In genomic region chr2:236631361-236632291, GRCh38 we compare ENCODE assay signal across 1 cellular context.
TF ChIP-seq lines count a peak whose summit lies in the region.

No MANE protein-coding gene starts in this region.

TF ChIP-seq in H1, 55 proteins besides CTCF, POLR2A, EP300 and RAD21 (continued from another document):
- TF ChIP-seq GTF2F1 (IDR thresholded peaks at IDR 0.05; ENCODE audit: borderline replicate concordance, low read depth, low read length) (no peak), POU5F1 (IDR thresholded peaks at IDR 0.05; ENCODE audit: low read depth, low read length) (no peak), JUN (IDR thresholded peaks at IDR 0.05; ENCODE audit: low read depth, low read length) (no peak), FOSL1 (IDR thresholded peaks at IDR 0.05; ENCODE audit: insufficient read depth, low read depth, low read length) (no peak), RXRA (IDR thresholded peaks at IDR 0.05; ENCODE audit: insufficient read depth, low read depth, low read length) (no peak), TEAD4 (IDR thresholded peaks at IDR 0.05; ENCODE audit: low read depth, low read length) (no peak), JUND (IDR thresholded peaks at IDR 0.05; ENCODE audit: low read length) (no peak), BCL11A (IDR thresholded peaks at IDR 0.05; ENCODE audit: low read depth in 2 of 2, low read length in 2 of 2) (no peak), CHD1 (IDR thresholded peaks at IDR 0.05; ENCODE audit: low read depth, low read length) (no peak), YY1 (IDR thresholded peaks at IDR 0.05; ENCODE audit: low read depth, low read length) (no peak)
